22 cellular contexts compared by ENCODE assay signal in genomic region chr10:45429790-45430189, GRCh38. TPM values are rescaled to one million over a fixed set of nuclear protein-coding genes. Genes with fewer than 3 reads are reported as not detected.
"Had no signal": no experiment of that assay in that cellular context is flagged by ENCODE, and none has a peak within 500 bp of the region (broad histone marks: within the 10 kb centered on the region; RNA-seq: fewer than 3 reads in every experiment).

No MANE protein-coding gene starts in this region.

- H3K27me3 ChIP-seq: right lobe of liver had no signal

- H3K4me3 Mint-ChIP-seq: nephron had no signal

- ATAC-seq: gastrocnemius medialis, heart right ventricle, lower lobe of right lung, psoas muscle had no signal

- H3K27ac Mint-ChIP-seq: nephron had no signal

- DNase-seq: cortex of kidney; effector memory CD4-positive, alpha-beta T cell; gastrocnemius medialis; heart right ventricle; hypothalamus; kidney glomerular epithelial cell; left ventricle myocardium inferior; lower lobe of right lung; mesenchymal stem cell; midbrain; psoas muscle; retina; right lobe of liver; stimulated activated CD4-positive, alpha-beta T cell treated with anti-CD3 and anti-CD28 coated beads, Interleukin-15, amount 100 ng/mL, for 24 hours; stimulated activated CD4-positive, alpha-beta T cell treated with anti-CD3 and anti-CD28 coated beads, Interleukin-1b, Interleukin-23, amount 100 ng/mL, for 48 hours; stimulated activated CD4-positive, alpha-beta T cell treated with anti-CD3 and anti-CD28 coated beads, Interleukin-4, amount 100 ng/mL, for 4 hours; stimulated activated naive CD4-positive, alpha-beta T cell treated with Interleukin-2 at 50 U/mL for 16 hours; trophoblast cell had no signal

- H3K4me1 ChIP-seq: gastrocnemius medialis, psoas muscle, right lobe of liver had no signal

- H3K36me3 ChIP-seq: esophagus muscularis mucosa, gastrocnemius medialis, left ventricle myocardium inferior, right lobe of liver had no signal

- H3K9me3 ChIP-seq: esophagus muscularis mucosa, gastrocnemius medialis, heart right ventricle, left ventricle myocardium inferior, lower lobe of right lung, psoas muscle, right lobe of liver had no signal

- H3K4me3 ChIP-seq: esophagus muscularis mucosa, gastrocnemius medialis, heart right ventricle, left ventricle myocardium inferior, lower lobe of right lung, psoas muscle, right lobe of liver had no signal

- H3K27ac ChIP-seq: epithelial cell of prostate, esophagus muscularis mucosa, gastrocnemius medialis, heart right ventricle, left ventricle myocardium inferior, lower lobe of right lung, psoas muscle, right lobe of liver had no signal

- H3K9me3 Mint-ChIP-seq: nephron had no signal

RNA-seq across cellular contexts. Expression of gene ALOX5, which starts 55.8 kb away (rescaled TPM):
- total RNA-seq: fibroblast of villous mesenchyme had no signal
